In the genomic region with DNA sequence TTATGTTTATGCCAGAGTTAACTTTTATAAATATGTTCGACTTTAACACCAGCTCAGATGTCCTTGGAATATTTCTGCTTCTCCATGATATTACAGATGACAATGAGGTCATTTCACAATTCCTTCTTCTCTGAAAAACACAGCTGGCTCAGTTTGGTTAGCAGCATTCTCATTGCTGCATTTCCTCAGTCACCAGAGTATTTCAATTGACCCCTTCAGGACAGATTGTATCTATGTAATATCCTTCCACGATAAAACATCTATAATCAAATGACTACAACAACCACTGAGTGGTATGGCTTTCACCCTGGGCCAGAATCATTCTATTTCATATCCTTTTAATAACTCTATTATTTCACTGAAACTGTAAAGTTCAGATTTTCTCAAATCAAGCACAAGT, we compare ENCODE assay signal across 24 cellular contexts.
"Had no signal": no experiment of that assay in that cellular context is flagged by ENCODE, and none has a peak within 500 bp of the region (broad histone marks: within the 10 kb centered on the region; RNA-seq: fewer than 3 reads in every experiment).

No MANE protein-coding gene starts in this region.

- H3K9ac ChIP-seq: parathyroid adenoma had no signal

- H3K27ac ChIP-seq: gastroesophageal sphincter, hepatocyte, parathyroid adenoma, psoas muscle, spleen, testis, transverse colon had no signal

- ATAC-seq: esophagus mucosa; gastroesophageal sphincter; left cardiac atrium; left ventricle myocardium superior; naive thymus-derived CD4-positive, alpha-beta T cell; psoas muscle; T-helper 17 cell had no signal

- H3K27me3 ChIP-seq: gastroesophageal sphincter, hepatocyte, spleen, testis, transverse colon had no signal

- H3K4me2 ChIP-seq: hepatocyte had no signal

- H3K36me3 ChIP-seq: gastroesophageal sphincter, spleen, transverse colon had no signal

- H3K9me3 ChIP-seq: testis, transverse colon had no signal

- DNase-seq: activated CD4-positive, alpha-beta memory T cell treated with anti-CD3 and anti-CD28 coated beads, Interleukin-2, amount 10 ng/mL, durations not matched to agents 7 days and 5 days; activated CD4-positive, alpha-beta T cell treated with anti-CD3 and anti-CD28 coated beads, Interleukin-2, amount 10 ng/mL, durations not matched to agents 7 days and 5 days; activated CD4-positive, CD25-positive, alpha-beta regulatory T cell treated with anti-CD3 and anti-CD28 coated beads, Interleukin-2, amount 50 U/mL, for 72 hours; activated CD8-positive, alpha-beta memory T cell treated with anti-CD3 and anti-CD28 coated beads, Interleukin-2, amount 50 U/mL, for 48 hours; activated gamma-delta T cell treated with Interleukin-2 at 50 U/mL for 16 hours; activated naive CD4-positive, alpha-beta T cell treated with anti-CD3 and anti-CD28 coated beads, Interleukin-2, amount 50 U/mL, for 16 hours; activated T-cell treated with anti-CD3 and anti-CD28 coated beads, Interleukin-2, amount 50 U/mL, for 24 hours; amygdala; caudate nucleus; endodermal cell; left cardiac atrium; left ventricle myocardium superior; naive thymus-derived CD4-positive, alpha-beta T cell; psoas muscle; spleen; stimulated activated naive CD4-positive, alpha-beta T cell; T-helper 17 cell; T1000; testis; transverse colon had no signal

- H3K4me1 ChIP-seq: gastroesophageal sphincter, parathyroid adenoma, psoas muscle, spleen, testis had no signal

- H2AFZ ChIP-seq: hepatocyte, parathyroid adenoma had no signal

- H3K4me3 ChIP-seq: gastroesophageal sphincter, hepatocyte, psoas muscle, spleen, testis, transverse colon had no signal
